In the genomic region with DNA sequence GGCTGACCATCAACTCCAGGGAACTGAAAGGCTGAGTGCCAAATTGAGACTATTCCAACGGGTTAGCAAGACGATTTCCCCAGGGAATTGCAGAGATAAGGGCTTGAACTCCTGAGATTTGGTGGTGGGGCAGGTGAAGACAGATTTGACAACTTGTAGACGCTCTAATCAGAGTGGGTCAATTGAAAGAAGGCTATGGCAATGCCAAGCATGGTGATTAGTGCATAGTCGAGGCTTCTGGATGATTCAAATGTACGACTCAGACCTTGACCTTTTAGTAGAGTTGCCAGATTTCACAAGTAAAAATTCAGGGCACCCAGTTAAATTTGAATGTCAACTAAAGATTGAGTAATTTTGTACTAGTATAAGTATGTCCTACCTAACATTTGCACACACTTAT, we compare ENCODE assay signal across 27 cellular contexts.
"Had no signal": no experiment of that assay in that cellular context is flagged by ENCODE, and none has a peak within 500 bp of the region (broad histone marks: within the 10 kb centered on the region; RNA-seq: fewer than 3 reads in every experiment).

No MANE protein-coding gene starts in this region.

- DNase-seq: activated B cell treated with CpG ODN at 0.5 μM for 24 hours; activated CD4-positive, alpha-beta memory T cell treated with anti-CD3 and anti-CD28 coated beads, Interleukin-2, amount 10 ng/mL, durations not matched to agents 7 days and 5 days; activated CD4-positive, alpha-beta T cell treated with anti-CD3 and anti-CD28 coated beads for 48 hours; activated CD4-positive, CD25-positive, alpha-beta regulatory T cell treated with anti-CD3 and anti-CD28 coated beads, Interleukin-2, amount 50 U/mL, for 72 hours; activated CD8-positive, alpha-beta memory T cell treated with anti-CD3 and anti-CD28 coated beads for 24 hours; activated CD8-positive, alpha-beta memory T cell treated with anti-CD3 and anti-CD28 coated beads, Interleukin-2, amount 10 ng/mL, durations not matched to agents 7 days and 5 days; activated CD8-positive, alpha-beta memory T cell treated with anti-CD3 and anti-CD28 coated beads, Interleukin-2, amount 50 U/mL, for 48 hours; activated effector memory CD4-positive, alpha-beta T cell treated with anti-CD3 and anti-CD28 coated beads, Interleukin-2, amount 50 U/mL, for 16 hours; activated naive CD4-positive, alpha-beta T cell; activated naive CD4-positive, alpha-beta T cell treated with anti-CD3 and anti-CD28 coated beads, Interleukin-2, amount 50 U/mL, for 16 hours; activated naive CD8-positive, alpha-beta T cell treated with anti-CD3 and anti-CD28 coated beads for 36 hours; activated T-cell treated with anti-CD3 and anti-CD28 coated beads, Interleukin-2, amount 50 U/mL, for 48 hours; amniotic stem cell; aorta; brain microvascular endothelial cell; MV-4-11; NCI-H1092; NCI-H1436 treated with DMSO at 0.1 percent for 48 hours; NCI-H1694 treated with DMSO at 0.1 percent for 48 hours; NCI-H2029; NCI-H345; NCI-H524 treated with DMSO at 0.1 percent for 48 hours; SK-N-SH had no signal

- H3K27me3 ChIP-seq: brain microvascular endothelial cell, SJSA1 had no signal

- H3K4me1 ChIP-seq: SJSA1 had no signal

- H3K9ac ChIP-seq: SK-N-SH had no signal

- H3K9me3 ChIP-seq: SJSA1, SK-N-SH had no signal

- H3K4me1 Mint-ChIP-seq: activated B cell treated with CpG ODN at 0.5 μM for 24 hours; activated CD4-positive, alpha-beta memory T cell treated with anti-CD3 and anti-CD28 coated beads, Interleukin-2, amount 10 ng/mL, durations not matched to agents 7 days and 5 days; activated CD8-positive, alpha-beta memory T cell treated with anti-CD3 and anti-CD28 coated beads, Interleukin-2, amount 10 ng/mL, durations not matched to agents 7 days and 5 days; activated naive CD8-positive, alpha-beta T cell treated with anti-CD3 and anti-CD28 coated beads for 36 hours had no signal

- H3K36me3 Mint-ChIP-seq: activated CD8-positive, alpha-beta memory T cell treated with anti-CD3 and anti-CD28 coated beads, Interleukin-2, amount 10 ng/mL, durations not matched to agents 7 days and 5 days; activated naive CD8-positive, alpha-beta T cell treated with anti-CD3 and anti-CD28 coated beads for 36 hours had no signal

- H3K27ac Mint-ChIP-seq: activated B cell treated with CpG ODN at 0.5 μM for 24 hours; activated CD4-positive, alpha-beta memory T cell treated with anti-CD3 and anti-CD28 coated beads, Interleukin-2, amount 10 ng/mL, durations not matched to agents 7 days and 5 days; activated CD8-positive, alpha-beta memory T cell treated with anti-CD3 and anti-CD28 coated beads, Interleukin-2, amount 10 ng/mL, durations not matched to agents 7 days and 5 days; activated naive CD8-positive, alpha-beta T cell treated with anti-CD3 and anti-CD28 coated beads for 36 hours; T-helper 1 cell treated with Interleukin-12 subunit alpha and Interleukin-12 subunit beta and Interleukin-4 antibody, amounts not matched to agents 30 μg/mL and 1 μg/mL, for 36 hours; T-helper 2 cell treated with Interferon-gamma antibody and Interleukin-4, amounts not matched to agents 5 μg/mL and 100 μg/mL, for 36 hours had no signal

- H3K27me3 Mint-ChIP-seq: activated CD4-positive, alpha-beta memory T cell treated with anti-CD3 and anti-CD28 coated beads, Interleukin-2, amount 10 ng/mL, durations not matched to agents 7 days and 5 days; activated CD8-positive, alpha-beta memory T cell treated with anti-CD3 and anti-CD28 coated beads, Interleukin-2, amount 10 ng/mL, durations not matched to agents 7 days and 5 days; activated naive CD8-positive, alpha-beta T cell treated with anti-CD3 and anti-CD28 coated beads for 36 hours had no signal

- H3K27ac ChIP-seq: brain microvascular endothelial cell, SJSA1 had no signal

- H3K4me3 ChIP-seq: K562, SJSA1 had no signal

- H3K9me3 Mint-ChIP-seq: T-helper 1 cell treated with Interleukin-12 subunit alpha and Interleukin-12 subunit beta and Interleukin-4 antibody, amounts not matched to agents 30 μg/mL and 1 μg/mL, for 36 hours had no signal

- H3K36me3 ChIP-seq: brain microvascular endothelial cell, SJSA1 had no signal

- H3K4me2 ChIP-seq: SK-N-SH had no signal

- H3K4me3 Mint-ChIP-seq: activated B cell treated with CpG ODN at 0.5 μM for 24 hours; activated CD4-positive, alpha-beta memory T cell treated with anti-CD3 and anti-CD28 coated beads, Interleukin-2, amount 10 ng/mL, durations not matched to agents 7 days and 5 days; activated CD8-positive, alpha-beta memory T cell treated with anti-CD3 and anti-CD28 coated beads, Interleukin-2, amount 10 ng/mL, durations not matched to agents 7 days and 5 days; activated naive CD8-positive, alpha-beta T cell treated with anti-CD3 and anti-CD28 coated beads for 36 hours; T-helper 1 cell treated with Interleukin-12 subunit alpha and Interleukin-12 subunit beta and Interleukin-4 antibody, amounts not matched to agents 30 μg/mL and 1 μg/mL, for 36 hours; T-helper 2 cell treated with Interferon-gamma antibody and Interleukin-4, amounts not matched to agents 5 μg/mL and 100 μg/mL, for 36 hours had no signal
